ENCODE assay signal across 35 cellular contexts in genomic region chr3:115445559-115445958, GRCh38.
"Had no signal": no experiment of that assay in that cellular context is flagged by ENCODE, and none has a peak within 500 bp of the region (broad histone marks: within the 10 kb centered on the region; RNA-seq: fewer than 3 reads in every experiment).

No MANE protein-coding gene starts in this region.

- DNase-seq: Kasumi-1, MG63, MM.1S, MV-4-11, NCI-H1048, NCI-H1092, NCI-H1092 treated with DMSO at 0.1 percent for 48 hours, NCI-H1105, NCI-H1105 treated with DMSO at 0.1 percent for 48 hours, NCI-H1417, NCI-H1417 treated with DMSO at 0.1 percent for 48 hours, NCI-H1436, NCI-H1436 treated with DMSO at 0.1 percent for 48 hours, NCI-H146, NCI-H1694, NCI-H1694 treated with DMSO at 0.1 percent for 48 hours, NCI-H187, NCI-H187 treated with DMSO at 0.1 percent for 48 hours, NCI-H1930, NCI-H2029, NCI-H2029 treated with DMSO at 0.1 percent for 48 hours, NCI-H2081, NCI-H2081 treated with DMSO at 0.1 percent for 48 hours, NCI-H2107, NCI-H2171, NCI-H2171 treated with DMSO at 0.1 percent for 48 hours, NCI-H2227 treated with DMSO at 0.1 percent for 48 hours, NCI-H226, NCI-H345, NCI-H446, NCI-H446 treated with DMSO at 0.1 percent for 48 hours, NCI-H510A, NCI-H510A treated with DMSO at 0.1 percent for 48 hours, NCI-H524, NCI-H524 treated with DMSO at 0.1 percent for 48 hours had no signal

- H3K27me3 ChIP-seq: MG63 had no signal

- H3K36me3 ChIP-seq: MG63 had no signal

- H3K9me3 ChIP-seq: MG63 had no signal

- H3K4me3 ChIP-seq: MG63 had no signal
